Comparison of ENCODE assay signal across 25 cellular contexts in the genomic region with DNA sequence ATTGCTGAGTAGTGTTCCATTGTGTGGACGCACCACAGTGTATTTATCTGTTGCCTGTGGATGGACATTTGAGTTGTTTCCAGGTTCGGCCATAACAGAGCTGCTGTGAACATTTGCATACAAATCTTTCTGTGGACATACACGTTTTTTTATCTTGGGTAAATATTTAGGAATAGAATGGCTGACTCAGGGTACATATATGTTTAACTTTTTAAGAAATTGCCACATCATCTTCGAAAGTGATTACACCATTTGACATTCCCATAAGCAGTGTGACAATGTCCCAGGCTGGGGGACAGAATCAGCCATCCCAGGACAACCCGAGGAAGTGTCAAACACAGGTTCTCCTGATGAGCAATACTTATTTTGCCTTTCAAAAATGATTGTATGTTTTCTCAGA.
DNase-seq lines count a peak whose midpoint lies in the region; ATAC-seq, FAIRE-seq and TF ChIP-seq lines count a peak whose summit lies in the region.
"Had no signal": no experiment of that assay in that cellular context is flagged by ENCODE, and none has a peak within 500 bp of the region (broad histone marks: within the 10 kb centered on the region; RNA-seq: fewer than 3 reads in every experiment).

No MANE protein-coding gene starts in this region.

- no peak for TF ChIP-seq RAD21 in A549 (conservative IDR thresholded peaks at IDR 0.05 in 1 of 2, IDR thresholded peaks at IDR 0.05 in 1 of 2)

- no peak overlapping the region for H2AFZ ChIP-seq in hepatocyte
- H2AFZ ChIP-seq: GM23248 had no signal

- no peaks in the 10 kb centered on the region for H3K79me2 ChIP-seq in hepatocyte

- CTCF ChIA-PET in A549 (lab: Yijun Ruan, JAX), result interaction anchor here (0.6 kb wide), 1 partner anchor 12 kb away, joined by 4 read pairs; no protein-coding TSS in a partner anchor

- TF ChIP-seq CTCF in A549 (IDR thresholded peaks at IDR 0.05) (no peak), VCaP (conservative IDR thresholded peaks at IDR 0.05) (no peak), hepatocyte (IDR thresholded peaks at IDR 0.05; ENCODE audit: poor library complexity) (no peak)

- H3K9me3 ChIP-seq in A549, result no peaks in the 10 kb centered on the region
- no peaks in the 10 kb centered on the region for H3K9me3 ChIP-seq in hepatocyte (ENCODE audit: low read depth)
- H3K9me3 ChIP-seq: HAP-1, MG63 had no signal

- H3K27ac ChIP-seq in A549 (peak overlapping the region; percentile 35 to 52; a peak in 3 of 6 replicates), VCaP (peak overlapping the region; percentile 39), hepatocyte (peak overlapping the region; percentile 13)
- H3K27ac ChIP-seq: BLaER1 treated with 17β-estradiol and CSF1 and Interleukin-3, amounts not matched to agents 10 nM and 100 nM; GM23248; RWPE1 had no signal

- H3K4me1 ChIP-seq in A549 (peaks cover 11% of the 10 kb centered on the region; the same call in 2 of the 3 replicates), hepatocyte (ENCODE audit: insufficient read depth) (peaks cover 4% of the 10 kb centered on the region)
- H3K4me1 ChIP-seq: HAP-1 had no signal

- DNase-seq in A549 (ENCODE audit: low read depth in 1 of 2, low spot score in 1 of 2) (peak in 1 of 2 experiments; percentile 18), HuH-7 (ENCODE audit: low spot score) (peak; percentile 39), hepatocyte (ENCODE audit: low spot score) (peak; percentile 38), NCI-H1092 (lab: John Stamatoyannopoulos, UW) (no peak), iPS-NIHi7 (ENCODE audit: extremely low spot score) (no peak)
- no peak for DNase-seq in stimulated activated naive CD4-positive, alpha-beta T cell (lab: John Stamatoyannopoulos, UW)
- DNase-seq: 8988T; AML-193; CD4-positive, alpha-beta memory T cell; COR-L47; GM23248; KBM-7; MG63; NCI-H1417; NCI-H1694; NCI-H2029 treated with DMSO at 0.1 percent for 48 hours; NCI-H526 treated with DMSO at 0.1 percent for 48 hours; SHP77 had no signal

- no peak for TF ChIP-seq POLR2A in A549 (IDR thresholded peaks at IDR 0.05; ENCODE audit: low read length)

- POLR2A ChIA-PET in A549 (lab: Yijun Ruan, JAX), result no interaction called here

- ATAC-seq in A549, result no peak
- no peak for ATAC-seq in GM21737 (IDR thresholded peaks at IDR 0.05; ENCODE audit: unreplicated experiment)
- ATAC-seq: Panc1 had no signal

- H4K20me1 ChIP-seq in hepatocyte (ENCODE audit: insufficient read depth, poor library complexity, severe bottlenecking), result no peaks in the 10 kb centered on the region
- H4K20me1 ChIP-seq: BLaER1 treated with 17β-estradiol and CSF1 and Interleukin-3, amounts not matched to agents 10 nM and 100 nM had no signal

- H3K36me3 ChIP-seq in hepatocyte (replicated peaks; ENCODE audit: insufficient read depth, low read depth), result no peaks in the 10 kb centered on the region
- H3K36me3 ChIP-seq: BLaER1 treated with 17β-estradiol and CSF1 and Interleukin-3, amounts not matched to agents 10 nM and 100 nM; HAP-1; MG63 had no signal

- no peak for FAIRE-seq in A549 (lab: Jason Lieb, UNC)
- FAIRE-seq: G401.6 had no signal

- no peaks in the 10 kb centered on the region for H3K27me3 ChIP-seq in hepatocyte
- H3K27me3 ChIP-seq: BLaER1 treated with 17β-estradiol and CSF1 and Interleukin-3, amounts not matched to agents 10 nM and 100 nM; MG63 had no signal

- H3K4me2 ChIP-seq in A549 (peak overlapping the region; percentile 53), hepatocyte (peak overlapping the region; percentile 39)
- H3K4me2 ChIP-seq: BLaER1 treated with 17β-estradiol and CSF1 and Interleukin-3, amounts not matched to agents 10 nM and 100 nM had no signal

- TF ChIP-seq EP300 in A549 (IDR thresholded peaks at IDR 0.05), result no peak

- WGBS in A549 (ENCODE audit: missing lambda C conversion rate), result 11% methylated on average over 5 of the region's 5 CpGs
- 31% methylated on average over 5 of the region's 5 CpGs for WGBS in hepatocyte (ENCODE audit: low lambda C conversion rate, missing lambda C conversion rate)

- H3K9me2 ChIP-seq in hepatocyte (replicated peaks; ENCODE audit: insufficient read depth), result no peaks in the 10 kb centered on the region

- no peak overlapping the region for H3K4me3 ChIP-seq in A549
- H3K4me3 ChIP-seq in hepatocyte, result no peak overlapping the region
- H3K4me3 ChIP-seq: BLaER1 treated with 17β-estradiol and CSF1 and Interleukin-3, amounts not matched to agents 10 nM and 100 nM; GM23248; HAP-1; MG63 had no signal

TF ChIP-seq in A549, 52 proteins besides CTCF, POLR2A, EP300 and RAD21:
- TF ChIP-seq, protein P1, sequence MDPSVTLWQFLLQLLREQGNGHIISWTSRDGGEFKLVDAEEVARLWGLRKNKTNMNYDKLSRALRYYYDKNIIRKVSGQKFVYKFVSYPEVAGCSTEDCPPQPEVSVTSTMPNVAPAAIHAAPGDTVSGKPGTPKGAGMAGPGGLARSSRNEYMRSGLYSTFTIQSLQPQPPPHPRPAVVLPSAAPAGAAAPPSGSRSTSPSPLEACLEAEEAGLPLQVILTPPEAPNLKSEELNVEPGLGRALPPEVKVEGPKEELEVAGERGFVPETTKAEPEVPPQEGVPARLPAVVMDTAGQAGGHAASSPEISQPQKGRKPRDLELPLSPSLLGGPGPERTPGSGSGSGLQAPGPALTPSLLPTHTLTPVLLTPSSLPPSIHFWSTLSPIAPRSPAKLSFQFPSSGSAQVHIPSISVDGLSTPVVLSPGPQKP (IDR thresholded peaks at IDR 0.05; ENCODE audit: low read depth, low read length), result no peak
- TF ChIP-seq ZNF302 (CRISPR knock-in tag; IDR thresholded peaks at IDR 0.05) (no peak), CEBPB (IDR thresholded peaks at IDR 0.05) (0 out of 4 replicates have a peak, but pooled peaks of 1 of the 2 experiments have one; percentile 27), MYC (IDR thresholded peaks at IDR 0.05; ENCODE audit: borderline replicate concordance, low read length) (no peak), PBX3 (IDR thresholded peaks at IDR 0.05) (no peak), HES2 (IDR thresholded peaks at IDR 0.05) (no peak), MAFK (IDR thresholded peaks at IDR 0.05; ENCODE audit: partially characterized antibody) (peak; percentile 42)
- TF ChIP-seq, protein P2, sequence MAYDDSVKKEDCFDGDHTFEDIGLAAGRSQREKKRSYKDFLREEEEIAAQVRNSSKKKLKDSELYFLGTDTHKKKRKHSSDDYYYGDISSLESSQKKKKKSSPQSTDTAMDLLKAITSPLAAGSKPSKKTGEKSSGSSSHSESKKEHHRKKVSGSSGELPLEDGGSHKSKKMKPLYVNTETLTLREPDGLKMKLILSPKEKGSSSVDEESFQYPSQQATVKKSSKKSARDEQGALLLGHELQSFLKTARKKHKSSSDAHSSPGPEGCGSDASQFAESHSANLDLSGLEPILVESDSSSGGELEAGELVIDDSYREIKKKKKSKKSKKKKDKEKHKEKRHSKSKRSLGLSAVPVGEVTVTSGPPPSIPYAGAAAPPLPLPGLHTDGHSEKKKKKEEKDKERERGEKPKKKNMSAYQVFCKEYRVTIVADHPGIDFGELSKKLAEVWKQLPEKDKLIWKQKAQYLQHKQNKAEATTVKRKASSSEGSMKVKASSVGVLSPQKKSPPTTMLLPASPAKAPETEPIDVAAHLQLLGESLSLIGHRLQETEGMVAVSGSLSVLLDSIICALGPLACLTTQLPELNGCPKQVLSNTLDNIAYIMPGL (CRISPR knock-in tag; IDR thresholded peaks at IDR 0.05; ENCODE audit: borderline replicate concordance), result no peak

Comparison
In these comparisons a context has a peak if more than half of its experiments do, and no peak if none do; other contexts are left out.
1. DNase-seq: peak in HuH-7 (single experiment) and hepatocyte (single experiment); none in NCI-H1092 (single experiment), stimulated activated naive CD4-positive, alpha-beta T cell (0 of 6) and iPS-NIHi7 (single experiment).
2. Peak in every context shown above with its lines, with median percentiles within 50 percentile points of each other: H3K27ac ChIP-seq.